8 cellular contexts compared by ENCODE assay signal in the genomic region with DNA sequence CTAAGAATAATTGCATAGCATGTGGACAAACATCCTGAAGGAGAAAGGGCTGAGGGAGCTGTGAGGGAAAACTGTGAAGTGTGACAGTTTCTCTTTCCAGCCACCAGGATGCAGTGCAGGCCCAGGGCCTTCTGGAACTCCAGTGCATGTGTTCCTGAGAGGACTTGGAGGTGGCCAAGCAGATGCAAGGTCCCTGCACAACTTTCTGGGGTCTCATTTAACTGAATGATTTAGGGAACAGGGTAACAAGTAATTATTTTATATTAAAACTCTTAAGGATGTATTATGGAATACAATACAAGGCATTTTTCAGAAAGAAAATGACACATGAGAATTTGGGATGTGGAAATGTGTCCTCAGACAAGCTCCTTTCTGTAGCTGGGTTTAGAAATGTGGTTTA.
DNase-seq lines count a peak whose midpoint lies in the region; ATAC-seq and TF ChIP-seq lines count a peak whose summit lies in the region.

No MANE protein-coding gene starts in this region.

- H3K9me3 ChIP-seq in Peyer's patch (no peaks in the 10 kb centered on the region), adrenal gland (replicated peaks in 1 of 3) (no peaks in the 10 kb centered on the region), gastrocnemius medialis (no peaks in the 10 kb centered on the region)

- H3K4me1 ChIP-seq in Peyer's patch = no peaks in the 10 kb centered on the region
- H3K4me1 ChIP-seq in adrenal gland (replicated peaks in 1 of 2) = no peaks in the 10 kb centered on the region
- H3K4me1 ChIP-seq in gastrocnemius medialis = no peaks in the 10 kb centered on the region

- ATAC-seq in GM19351 (IDR thresholded peaks at IDR 0.05; ENCODE audit: unreplicated experiment) = peak; percentile 75
- ATAC-seq in left ventricle myocardium superior = peak; percentile 92
- peak in 1 of 2 donors; percentile 79 for ATAC-seq in gastrocnemius medialis
- no peak for ATAC-seq in GM19467 (IDR thresholded peaks at IDR 0.05; ENCODE audit: unreplicated experiment)

- no peak for TF ChIP-seq POLR2A in Peyer's patch (IDR thresholded peaks at IDR 0.05)
- TF ChIP-seq POLR2A in adrenal gland (IDR thresholded peaks at IDR 0.05) = no peak
- no peak for TF ChIP-seq POLR2A in gastrocnemius medialis (IDR thresholded peaks at IDR 0.05)

- TF ChIP-seq CTCF in Peyer's patch (IDR thresholded peaks at IDR 0.05) (peak in 4 of 6 experiments; percentile 69 to 89 (median 87)), adrenal gland (IDR thresholded peaks at IDR 0.05) (peak; percentile 53 to 85 (median 74)), gastrocnemius medialis (IDR thresholded peaks at IDR 0.05 in 4 of 5, conservative IDR thresholded peaks at IDR 0.05 in 1 of 5) (peak; percentile 30 to 70 (median 53))

- H3K4me3 ChIP-seq in Jurkat, Clone E6-1 (ENCODE audit: low read length) = no peak overlapping the region
- H3K4me3 ChIP-seq in Peyer's patch = no peak overlapping the region
- H3K4me3 ChIP-seq in adrenal gland = no peak overlapping the region
- no peak overlapping the region for H3K4me3 ChIP-seq in gastrocnemius medialis

- H3K36me3 ChIP-seq in Peyer's patch (no peaks in the 10 kb centered on the region), adrenal gland (replicated peaks in 1 of 2) (no peaks in the 10 kb centered on the region), gastrocnemius medialis (no peaks in the 10 kb centered on the region)

- DNase-seq in COR-L47 (lab: John Stamatoyannopoulos, UW) (peak; percentile 67), Peyer's patch (peak; percentile 18 to 72 (median 58)), adrenal gland (peak; percentile 42 to 67 (median 57)), left ventricle myocardium superior (peak; percentile 64), gastrocnemius medialis (peak; percentile 8 to 19)
- peak; percentile 37 for DNase-seq in Jurkat, Clone E6-1 (ENCODE audit: low read depth, low spot score)

- intact Hi-C loops in adrenal gland (cut with DNase I) = no loop called here
- intact Hi-C loops in left ventricle myocardium superior (cut with micrococcal nuclease) = loop anchor here (5.0 kb wide), 1 partner anchor 143 kb away; no protein-coding TSS in a partner anchor
- intact Hi-C loops in gastrocnemius medialis (cut with DNase I; ENCODE audit: low total_unique reads) = loop anchor here (1.0 kb wide), 3 partner anchors 131 to 150 kb away; partner anchors contain the start of gene C1orf52

- in situ Hi-C loops in gastrocnemius medialis (cut with MboI; ENCODE audit: low sequenced_read_pairs in 4 of 4) = no loop called here

- H3K27ac ChIP-seq in Peyer's patch = no peak overlapping the region
- H3K27ac ChIP-seq in adrenal gland = no peak overlapping the region
- H3K27ac ChIP-seq in gastrocnemius medialis = no peak overlapping the region

- no peaks in the 10 kb centered on the region for H3K27me3 ChIP-seq in Peyer's patch
- no peaks in the 10 kb centered on the region for H3K27me3 ChIP-seq in adrenal gland
- H3K27me3 ChIP-seq in gastrocnemius medialis = no peaks in the 10 kb centered on the region

Comparison
In these comparisons a context has a peak if more than half of its experiments do, and no peak if none do; other contexts are left out.
1. DNase-seq: peak in every context shown above with its lines; median percentile 67 in COR-L47; 64 in left ventricle myocardium superior; 58 in Peyer's patch; 57 in adrenal gland; 37 in Jurkat, Clone E6-1; 14 in gastrocnemius medialis.
2. intact Hi-C loops: an anchor here in left ventricle myocardium superior (5.0 kb wide) and gastrocnemius medialis (1.0 kb wide); none called in adrenal gland.